14 cellular contexts compared by ENCODE assay signal in genomic region chr21:31713115-31713514, GRCh38. TPM values are rescaled to one million over a fixed set of nuclear protein-coding genes. Genes with fewer than 3 reads are reported as not detected.
DNase-seq lines count a peak whose midpoint lies in the region; ATAC-seq, FAIRE-seq and TF ChIP-seq lines count a peak whose summit lies in the region.
"Had no signal": no experiment of that assay in that cellular context is flagged by ENCODE, and none has a peak within 500 bp of the region (broad histone marks: within the 10 kb centered on the region; RNA-seq: fewer than 3 reads in every experiment).

No MANE protein-coding gene starts in this region.

- no peak overlapping the region for H3K9ac ChIP-seq in astrocyte (ENCODE audit: low read length)
- H3K9ac ChIP-seq: BLaER1 had no signal

- peak overlapping the region; percentile 80 for H3K27ac Mint-ChIP-seq in activated T-cell treated with anti-CD3 and anti-CD28 coated beads, Interleukin-2, amount 50 U/mL, for 72 hours
- H3K27ac Mint-ChIP-seq in astrocyte (ENCODE audit: unreplicated experiment) = peak overlapping the region; percentile 53

- H3K79me2 ChIP-seq in astrocyte (ENCODE audit: insufficient read depth, low read length) = peaks cover 97% of the 10 kb centered on the region
- peaks cover 95% of the 10 kb centered on the region for H3K79me2 ChIP-seq in osteoblast (ENCODE audit: insufficient read depth, low read length)

- DNase-seq in activated T-cell treated with anti-CD3 and anti-CD28 coated beads, Interleukin-2, amount 50 U/mL, for 72 hours = no peak
- no peak for DNase-seq in activated T-cell treated with anti-CD3 and anti-CD28 coated beads, Interleukin-2, amount 50 U/mL, for 1 hour
- DNase-seq in astrocyte (ENCODE audit: low read depth) = no peak
- DNase-seq in osteoblast (ENCODE audit: insufficient read length, low spot score, missing footprints) = no peak
- no peak for DNase-seq in tibial artery
- DNase-seq in NK-92 (lab: John Stamatoyannopoulos, UW; ENCODE audit: unreplicated experiment) = no peak
- DNase-seq in NOMO-1 treated with DMSO at 0.1 percent for 48 hours (lab: John Stamatoyannopoulos, UW; ENCODE audit: unreplicated experiment) = no peak
- DNase-seq: 8988T, AML-193, Calu3, DMS 273 treated with DMSO at 0.1 percent for 48 hours had no signal

- H3K4me3 ChIP-seq in HEK293 (ENCODE audit: low read depth, low read length) (no peak overlapping the region), astrocyte (ENCODE audit: insufficient read depth, low read depth, low read length) (no peak overlapping the region), osteoblast (ENCODE audit: insufficient read depth, low read length) (no peak overlapping the region), tibial artery (no peak overlapping the region)
- H3K4me3 ChIP-seq: BLaER1 had no signal

- H4K20me1 ChIP-seq in astrocyte (ENCODE audit: insufficient read depth, low read length) (peaks cover 84% of the 10 kb centered on the region), osteoblast (ENCODE audit: insufficient read depth, low read length) (peaks cover 27% of the 10 kb centered on the region)

- peaks cover 74% of the 10 kb centered on the region for H3K4me1 Mint-ChIP-seq in activated T-cell treated with anti-CD3 and anti-CD28 coated beads, Interleukin-2, amount 50 U/mL, for 72 hours (ENCODE audit: low read depth)
- peaks cover 48% of the 10 kb centered on the region for H3K4me1 Mint-ChIP-seq in astrocyte (ENCODE audit: low read depth, unreplicated experiment)

- H3K27me3 ChIP-seq in astrocyte (ENCODE audit: insufficient read depth, low read length) (no peaks in the 10 kb centered on the region), osteoblast (ENCODE audit: insufficient read depth, low read length) (no peaks in the 10 kb centered on the region), tibial artery (no peaks in the 10 kb centered on the region)
- H3K27me3 ChIP-seq: BLaER1 had no signal

- no peak for ATAC-seq in activated T-cell treated with anti-CD3 and anti-CD28 coated beads, Interleukin-2, amount 50 U/mL, for 72 hours (replicated peaks in 1 of 2)
- ATAC-seq: HCT116 had no signal

- peak overlapping the region in 1 of 2 donors; percentile 82 for H3K4me3 Mint-ChIP-seq in activated T-cell treated with anti-CD3 and anti-CD28 coated beads, Interleukin-2, amount 50 U/mL, for 72 hours
- no peak overlapping the region for H3K4me3 Mint-ChIP-seq in astrocyte (ENCODE audit: unreplicated experiment)

- TF ChIP-seq CTCF in HEK293 (tag by site-specific recombination; IDR thresholded peaks at IDR 0.05) (no peak), astrocyte (IDR thresholded peaks at IDR 0.05; ENCODE audit: insufficient read depth, low read depth, low read length) (no peak), osteoblast (IDR thresholded peaks at IDR 0.05; ENCODE audit: extremely low read depth, low read depth, low read length) (no peak), tibial artery (IDR thresholded peaks at IDR 0.05) (no peak)

- H3K4me2 ChIP-seq in astrocyte (ENCODE audit: low read length) (no peak overlapping the region), osteoblast (ENCODE audit: insufficient read depth, low read length) (peak overlapping the region; percentile 18)
- H3K4me2 ChIP-seq: BLaER1 had no signal

- CTCF ChIA-PET in HEK293 (lab: Yijun Ruan, JAX) = no interaction called here

- H3K27me3 Mint-ChIP-seq in activated T-cell treated with anti-CD3 and anti-CD28 coated beads, Interleukin-2, amount 50 U/mL, for 72 hours (ENCODE audit: low read depth) = no peaks in the 10 kb centered on the region
- no peaks in the 10 kb centered on the region for H3K27me3 Mint-ChIP-seq in astrocyte (ENCODE audit: low read depth, unreplicated experiment)

- no peaks in the 10 kb centered on the region for H3K9me3 Mint-ChIP-seq in activated T-cell treated with anti-CD3 and anti-CD28 coated beads, Interleukin-2, amount 50 U/mL, for 72 hours
- H3K9me3 Mint-ChIP-seq in astrocyte (ENCODE audit: unreplicated experiment) = no peaks in the 10 kb centered on the region

- intact Hi-C loops in tibial artery (cut with DNase I; ENCODE audit: low total_unique reads) = no loop called here

- no peaks in the 10 kb centered on the region for H3K36me3 Mint-ChIP-seq in activated T-cell treated with anti-CD3 and anti-CD28 coated beads, Interleukin-2, amount 50 U/mL, for 72 hours (ENCODE audit: insufficient read depth in 2 of 2)
- H3K36me3 Mint-ChIP-seq in astrocyte (ENCODE audit: low read depth, unreplicated experiment) = no peaks in the 10 kb centered on the region

- no peak overlapping the region for H3K27ac ChIP-seq in HEK293 (ENCODE audit: extremely low read depth, low read depth, low read length)
- H3K27ac ChIP-seq in astrocyte (ENCODE audit: low read depth, low read length) = no peak overlapping the region
- H3K27ac ChIP-seq in osteoblast (ENCODE audit: low read depth, low read length) = peak overlapping the region; percentile 19
- no peak overlapping the region for H3K27ac ChIP-seq in tibial artery
- H3K27ac ChIP-seq: BLaER1 had no signal

- H2AFZ ChIP-seq in astrocyte (ENCODE audit: low read depth, low read length) (no peak overlapping the region), osteoblast (ENCODE audit: low read length) (no peak overlapping the region)

- POLR2A ChIA-PET in HEK293 (lab: Yijun Ruan, JAX) = interaction anchor here (0.7 kb wide), 1 partner anchor 50 kb away, joined by 3 read pairs; no protein-coding TSS in a partner anchor

- no peaks in the 10 kb centered on the region for H3K36me3 ChIP-seq in HEK293 (ENCODE audit: control insufficient read depth in 2 of 2, insufficient read depth in 1 of 2, low read length in 2 of 2)
- H3K36me3 ChIP-seq in astrocyte (ENCODE audit: insufficient read depth, low read length) = no peaks in the 10 kb centered on the region
- no peaks in the 10 kb centered on the region for H3K36me3 ChIP-seq in osteoblast (ENCODE audit: insufficient read depth, low read length)
- no peaks in the 10 kb centered on the region for H3K36me3 ChIP-seq in tibial artery

- H3K9me3 ChIP-seq in HEK293 (ENCODE audit: control insufficient read depth, insufficient read depth, low read depth, low read length) = no peaks in the 10 kb centered on the region
- H3K9me3 ChIP-seq in astrocyte (ENCODE audit: insufficient read depth, low read depth, low read length) = no peaks in the 10 kb centered on the region
- no peaks in the 10 kb centered on the region for H3K9me3 ChIP-seq in osteoblast (ENCODE audit: low read depth, low read length)
- H3K9me3 ChIP-seq in tibial artery = no peaks in the 10 kb centered on the region
- H3K9me3 ChIP-seq: BLaER1 had no signal

- H3K4me1 ChIP-seq in HEK293 (ENCODE audit: control insufficient read depth, insufficient read depth, low read length) (peaks cover 16% of the 10 kb centered on the region; the same call in 1 of the 2 replicates), astrocyte (ENCODE audit: insufficient read depth, low read length) (peaks cover 23% of the 10 kb centered on the region), osteoblast (ENCODE audit: insufficient read depth, low read length) (peaks cover 42% of the 10 kb centered on the region), tibial artery (peaks cover 0 to 86% (median 27%) of the 10 kb centered on the region in 4 donors)

- FAIRE-seq in astrocyte (lab: Jason Lieb, UNC) = no peak

TF ChIP-seq in HEK293, 187 proteins besides CTCF, POLR2A, EP300 and RAD21:
- no peak for TF ChIP-seq PRDM1 (tag by site-specific recombination; IDR thresholded peaks at IDR 0.05)
- no peak for TF ChIP-seq BCL6B (tag by site-specific recombination; IDR thresholded peaks at IDR 0.05)
- peak; percentile 53; the same call in 1 of the 2 replicates for TF ChIP-seq ZBTB6 (tag by site-specific recombination; IDR thresholded peaks at IDR 0.05)

RNA-seq across cellular contexts. Expression of gene SCAF4, which starts 18.8 kb away (rescaled TPM):
- total RNA-seq in activated T-cell treated with anti-CD3 and anti-CD28 coated beads, Interleukin-2, amount 50 U/mL, for 72 hours = 10 to 100 TPM; 44.7 to 46.0 TPM
- 28.7 and 32.9 TPM in 2 replicates for total RNA-seq in astrocyte
- 7.6 and 10.9 TPM in 2 replicates for total RNA-seq in osteoblast

RNA-seq across cellular contexts. Expression of gene SOD1, which starts 53.6 kb away (rescaled TPM):
- total RNA-seq in activated T-cell treated with anti-CD3 and anti-CD28 coated beads, Interleukin-2, amount 50 U/mL, for 72 hours = 100 to 1,000 TPM; 106 to 114 TPM
- total RNA-seq in astrocyte = 202 and 236 TPM in 2 replicates
- 187 and 207 TPM in 2 replicates for total RNA-seq in osteoblast
